In the genomic region with DNA sequence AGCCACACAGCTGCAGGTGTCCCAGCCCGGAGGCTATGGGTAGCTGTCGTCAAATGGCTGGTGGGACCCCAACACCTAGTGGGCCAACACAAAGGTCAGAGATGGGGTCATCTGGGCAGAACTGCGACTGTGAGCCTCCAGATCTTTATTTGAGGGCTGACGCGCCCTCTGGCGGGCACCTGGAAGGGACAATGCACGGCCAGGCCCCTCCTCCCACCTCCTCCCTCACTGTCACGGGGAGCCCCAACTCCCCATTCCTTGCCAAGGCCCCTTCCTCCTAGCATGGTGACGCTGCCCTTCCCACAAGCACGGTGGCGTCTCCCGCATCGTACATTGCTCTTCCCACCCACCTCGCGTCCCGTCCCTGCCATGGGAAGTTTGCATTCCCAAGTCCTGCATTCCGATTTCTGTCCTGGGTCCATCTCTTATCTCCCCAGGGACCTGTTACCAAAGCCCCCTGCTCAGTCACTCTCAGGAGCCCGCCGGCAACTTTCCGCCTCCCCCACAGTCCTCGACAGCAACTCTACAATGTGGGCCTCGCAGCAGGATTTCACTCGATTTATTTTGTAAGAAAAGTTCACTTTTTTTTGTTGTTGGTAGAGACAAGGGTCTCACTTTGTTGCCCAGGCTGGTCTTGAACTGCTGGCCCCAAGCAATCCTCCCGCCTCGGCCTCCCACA, we compare ENCODE assay signal across 13 cellular contexts. TPM values are rescaled to one million over a fixed set of nuclear protein-coding genes. Genes with fewer than 3 reads are reported as not detected.
DNase-seq lines count a peak whose midpoint lies in the region; ATAC-seq and TF ChIP-seq lines count a peak whose summit lies in the region.
"Had no signal": no experiment of that assay in that cellular context is flagged by ENCODE, and none has a peak within 500 bp of the region (broad histone marks: within the 10 kb centered on the region; RNA-seq: fewer than 3 reads in every experiment).

No MANE protein-coding gene starts in this region.

- H3K27ac Mint-ChIP-seq in activated CD8-positive, alpha-beta T cell treated with anti-CD3 and anti-CD28 coated beads for 36 hours: no peak overlapping the region
- H3K27ac Mint-ChIP-seq in activated CD8-positive, alpha-beta T cell treated with anti-CD3 and anti-CD28 coated beads, Interleukin-2, amount 10 ng/mL, durations not matched to agents 7 days and 5 days: no peak overlapping the region
- H3K27ac Mint-ChIP-seq in H9: no peak overlapping the region; a peak in 2 of 7 replicates

- peaks cover 15% of the 10 kb centered on the region for H3K9me3 Mint-ChIP-seq in activated CD8-positive, alpha-beta T cell treated with anti-CD3 and anti-CD28 coated beads for 36 hours
- H3K9me3 Mint-ChIP-seq in activated CD8-positive, alpha-beta T cell treated with anti-CD3 and anti-CD28 coated beads, Interleukin-2, amount 10 ng/mL, durations not matched to agents 7 days and 5 days (ENCODE audit: insufficient read depth): peaks cover 5% of the 10 kb centered on the region
- peaks cover 17 to 20% of the 10 kb centered on the region in 2 experiments for H3K9me3 Mint-ChIP-seq in H9

- H3K23me2 ChIP-seq in H9 (ENCODE audit: insufficient read length, low read depth, low read length, poor library complexity, severe bottlenecking): no peaks in the 10 kb centered on the region

- POLR2A ChIA-PET in activated CD8-positive, alpha-beta T cell treated with anti-CD3 and anti-CD28 coated beads for 36 hours (lab: Charles Lee): interaction anchor here (1.2 to 1.5 kb wide), 2 partner anchors 13 to 187 kb away, joined by 3 read pairs; no protein-coding TSS in a partner anchor
- POLR2A ChIA-PET in activated CD8-positive, alpha-beta T cell treated with anti-CD3 and anti-CD28 coated beads, Interleukin-2, amount 10 ng/mL, durations not matched to agents 7 days and 5 days (lab: Charles Lee): no interaction called here

- no peak for TF ChIP-seq POLR2A in sigmoid colon (IDR thresholded peaks at IDR 0.05)

- no peaks in the 10 kb centered on the region for H3K79me2 ChIP-seq in H9 (ENCODE audit: insufficient read depth, low read length)

- no peak for TF ChIP-seq EP300 in sigmoid colon (IDR thresholded peaks at IDR 0.05)

- H4K5ac ChIP-seq in H9 (ENCODE audit: insufficient read length, low read depth, low read length): no peak overlapping the region

- H3K4me1 ChIP-seq in H9 (ENCODE audit: insufficient read depth, low read length) (no peaks in the 10 kb centered on the region), neuronal stem cell (ENCODE audit: control insufficient read depth in 2 of 2, insufficient read depth in 1 of 2, low read depth in 1 of 2, low read length in 2 of 2) (no peaks in the 10 kb centered on the region), sigmoid colon (no peaks in the 10 kb centered on the region)
- H3K4me1 ChIP-seq: body of pancreas, HAP-1, transverse colon had no signal

- H3K36me3 ChIP-seq in WERI-Rb-1 (no peaks in the 10 kb centered on the region), neuronal stem cell (replicated peaks in 1 of 2; ENCODE audit: control insufficient read depth in 2 of 2, insufficient read depth in 2 of 2, low read length in 2 of 2) (no peaks in the 10 kb centered on the region), sigmoid colon (no peaks in the 10 kb centered on the region)
- H3K36me3 ChIP-seq: HAP-1, transverse colon had no signal

- peaks cover 13% of the 10 kb centered on the region for H3K27me3 Mint-ChIP-seq in activated CD8-positive, alpha-beta T cell treated with anti-CD3 and anti-CD28 coated beads for 36 hours
- peaks cover 7% of the 10 kb centered on the region for H3K27me3 Mint-ChIP-seq in activated CD8-positive, alpha-beta T cell treated with anti-CD3 and anti-CD28 coated beads, Interleukin-2, amount 10 ng/mL, durations not matched to agents 7 days and 5 days (ENCODE audit: low read depth)
- H3K27me3 Mint-ChIP-seq in H9 (ENCODE audit: low read depth): peaks cover 19% of the 10 kb centered on the region

- H2BK12ac ChIP-seq in H9 (ENCODE audit: insufficient read length, low read depth, low read length) (no peak overlapping the region), neuronal stem cell (ENCODE audit: low read length) (no peak overlapping the region)

- H3K14ac ChIP-seq in H9 (ENCODE audit: insufficient read depth, low read length) (no peak overlapping the region), neuronal stem cell (ENCODE audit: low read length) (peak overlapping the region; percentile 17)

- peak; percentile 52 for DNase-seq in activated CD8-positive, alpha-beta T cell treated with anti-CD3 and anti-CD28 coated beads for 36 hours
- no peak for DNase-seq in activated CD8-positive, alpha-beta T cell treated with anti-CD3 and anti-CD28 coated beads, Interleukin-2, amount 10 ng/mL, durations not matched to agents 7 days and 5 days
- DNase-seq in H9 (peak; percentile 73), WERI-Rb-1 (peak; percentile 26), neuronal stem cell (ENCODE audit: low spot score) (no peak), sigmoid colon (no peak), cerebellum (ENCODE audit: low spot score) (no peak), NK-92 (lab: John Stamatoyannopoulos, UW; ENCODE audit: unreplicated experiment) (no peak)
- DNase-seq: body of pancreas, transverse colon had no signal

- no peaks in the 10 kb centered on the region for H3K79me1 ChIP-seq in H9 (ENCODE audit: insufficient read depth, low read depth, low read length, poor library complexity, severe bottlenecking)
- peaks cover 3% of the 10 kb centered on the region for H3K79me1 ChIP-seq in neuronal stem cell (ENCODE audit: low read depth, low read length)

- no CpG with 5 or more reads among the region's 25 CpGs for WGBS in H9 (ENCODE audit: extremely low coverage, insufficient read length, low lambda C conversion rate)
- no CpG with 5 or more reads among the region's 25 CpGs for WGBS in neuronal stem cell (ENCODE audit: extremely low coverage in 2 of 2, insufficient read length in 2 of 2, insufficient replicate concordance in 1 of 2), 2 donors
- WGBS in sigmoid colon, 2 donors: 62 to 76% methylated on average over 25 of the region's 25 CpGs

- H2BK15ac ChIP-seq in H9 (ENCODE audit: low read depth, low read length) (no peak overlapping the region), neuronal stem cell (ENCODE audit: low read length) (no peak overlapping the region)

- H3K23ac ChIP-seq in H9 (ENCODE audit: insufficient read length, low read depth, low read length) (no peak overlapping the region), neuronal stem cell (ENCODE audit: low read depth, low read length, poor library complexity) (no peak overlapping the region)

- H3K4me3 ChIP-seq in WERI-Rb-1 (ENCODE audit: low read depth, low read length) (no peak overlapping the region), neuronal stem cell (ENCODE audit: low read length in 2 of 2) (no peak overlapping the region), sigmoid colon (no peak overlapping the region)
- H3K4me3 ChIP-seq: body of pancreas, HAP-1, transverse colon had no signal

- H3K27ac ChIP-seq in H9 (ENCODE audit: insufficient read length, low read depth, low read length) (no peak overlapping the region), WERI-Rb-1 (no peak overlapping the region), neuronal stem cell (replicated peaks; ENCODE audit: low read length) (no peak overlapping the region), sigmoid colon (no peak overlapping the region)
- H3K27ac ChIP-seq: body of pancreas, transverse colon had no signal

- H3K9ac ChIP-seq in H9 (ENCODE audit: extremely low read depth, insufficient read length, low read length) (no peak overlapping the region), neuronal stem cell (ENCODE audit: low read depth, low read length, poor library complexity) (no peak overlapping the region)

- H2AFZ ChIP-seq in H9 (ENCODE audit: low read length) (no peak overlapping the region), neuronal stem cell (ENCODE audit: low read length) (no peak overlapping the region)

- H3K9me3 ChIP-seq in H9 (ENCODE audit: control insufficient read depth, low read depth, low read length) (no peaks in the 10 kb centered on the region), WERI-Rb-1 (ENCODE audit: severe bottlenecking) (no peaks in the 10 kb centered on the region), neuronal stem cell (replicated peaks in 1 of 2; ENCODE audit: control insufficient read depth in 2 of 2, insufficient read depth in 1 of 2, low read depth in 1 of 2, low read length in 2 of 2) (peaks cover 16 to 20% of the 10 kb centered on the region in 2 donors), sigmoid colon (peaks cover 3 to 20% (median 10%) of the 10 kb centered on the region in 4 donors)
- H3K9me3 ChIP-seq: HAP-1 had no signal

- no peak overlapping the region for H2BK20ac ChIP-seq in H9 (ENCODE audit: low read depth, low read length, poor library complexity, severe bottlenecking)

- no peak overlapping the region for H3K4me3 Mint-ChIP-seq in activated CD8-positive, alpha-beta T cell treated with anti-CD3 and anti-CD28 coated beads for 36 hours
- H3K4me3 Mint-ChIP-seq in activated CD8-positive, alpha-beta T cell treated with anti-CD3 and anti-CD28 coated beads, Interleukin-2, amount 10 ng/mL, durations not matched to agents 7 days and 5 days: no peak overlapping the region
- H3K4me3 Mint-ChIP-seq in H9: no peak overlapping the region

- TF ChIP-seq CTCF in activated CD8-positive, alpha-beta T cell treated with anti-CD3 and anti-CD28 coated beads for 36 hours (IDR thresholded peaks at IDR 0.05): no peak
- TF ChIP-seq CTCF in H9 (conservative IDR thresholded peaks at IDR 0.05): peak; percentile 76
- TF ChIP-seq CTCF in WERI-Rb-1 (IDR thresholded peaks at IDR 0.05; ENCODE audit: low read depth, low read length): peak; percentile 61
- TF ChIP-seq CTCF in sigmoid colon (IDR thresholded peaks at IDR 0.05): no peak

- H2BK120ac ChIP-seq in H9 (ENCODE audit: low read depth, low read length, poor library complexity, severe bottlenecking): no peak overlapping the region
- no peak overlapping the region for H2BK120ac ChIP-seq in neuronal stem cell (ENCODE audit: low read depth, low read length)

- H3T11ph ChIP-seq in H9 (ENCODE audit: low read length): no peak overlapping the region

- CTCF ChIA-PET in activated CD8-positive, alpha-beta T cell treated with anti-CD3 and anti-CD28 coated beads for 36 hours (lab: Charles Lee): interaction anchor here (0.7 to 2.8 kb wide), 10 partner anchors 9 to 169 kb away, joined by 3 to 12 read pairs (median 3); no protein-coding TSS in a partner anchor
- CTCF ChIA-PET in activated CD8-positive, alpha-beta T cell treated with anti-CD3 and anti-CD28 coated beads, Interleukin-2, amount 10 ng/mL, durations not matched to agents 7 days and 5 days (lab: Charles Lee): interaction anchor here (1.1 to 1.6 kb wide), 4 partner anchors 10 to 171 kb away, joined by 3 to 5 read pairs (median 4); no protein-coding TSS in a partner anchor

- H2AK5ac ChIP-seq in H9 (ENCODE audit: insufficient read length, low read length) (no peak overlapping the region), neuronal stem cell (ENCODE audit: low read depth, low read length) (peak overlapping the region; percentile 5)

- H3K4me1 Mint-ChIP-seq in activated CD8-positive, alpha-beta T cell treated with anti-CD3 and anti-CD28 coated beads for 36 hours (ENCODE audit: low read depth): no peaks in the 10 kb centered on the region
- no peaks in the 10 kb centered on the region for H3K4me1 Mint-ChIP-seq in activated CD8-positive, alpha-beta T cell treated with anti-CD3 and anti-CD28 coated beads, Interleukin-2, amount 10 ng/mL, durations not matched to agents 7 days and 5 days (ENCODE audit: low read depth)
- H3K4me1 Mint-ChIP-seq in H9: peaks cover 0 to 3% of the 10 kb centered on the region in 2 experiments; a peak in 1 of 4 replicates

- ATAC-seq in activated CD8-positive, alpha-beta T cell treated with anti-CD3 and anti-CD28 coated beads for 36 hours: no peak
- no peak for ATAC-seq in activated CD8-positive, alpha-beta T cell treated with anti-CD3 and anti-CD28 coated beads, Interleukin-2, amount 10 ng/mL, durations not matched to agents 7 days and 5 days
- ATAC-seq: body of pancreas had no signal

- no peaks in the 10 kb centered on the region for H4K20me1 ChIP-seq in H9 (ENCODE audit: control insufficient read depth, insufficient read depth, insufficient read length)

- H3K27me3 ChIP-seq in H9 (ENCODE audit: insufficient read depth, low read length): no peaks in the 10 kb centered on the region
- H3K27me3 ChIP-seq in WERI-Rb-1 (ENCODE audit: insufficient read depth, low read depth, severe bottlenecking): no peaks in the 10 kb centered on the region
- peaks cover 0 to 5% (median 0%) of the 10 kb centered on the region in 3 experiments for H3K27me3 ChIP-seq in neuronal stem cell (ENCODE audit: control insufficient read depth in 3 of 3, insufficient read depth in 3 of 3, low read depth in 1 of 3, low read length in 3 of 3)
- peaks cover 0 to 17% (median 0%) of the 10 kb centered on the region in 3 donors for H3K27me3 ChIP-seq in sigmoid colon
- H3K27me3 ChIP-seq: body of pancreas had no signal

- H3K56ac ChIP-seq in H9 (ENCODE audit: insufficient read length, low read depth, low read length): no peak overlapping the region

- no peak overlapping the region for H3K4me2 ChIP-seq in H9 (ENCODE audit: insufficient read depth, insufficient read length, low read length)
- no peak overlapping the region for H3K4me2 ChIP-seq in neuronal stem cell (ENCODE audit: insufficient read depth, low read length, poor library complexity, severe bottlenecking)

- peaks cover 2% of the 10 kb centered on the region for H3K36me3 Mint-ChIP-seq in activated CD8-positive, alpha-beta T cell treated with anti-CD3 and anti-CD28 coated beads for 36 hours (ENCODE audit: low read depth)
- no peaks in the 10 kb centered on the region for H3K36me3 Mint-ChIP-seq in activated CD8-positive, alpha-beta T cell treated with anti-CD3 and anti-CD28 coated beads, Interleukin-2, amount 10 ng/mL, durations not matched to agents 7 days and 5 days (ENCODE audit: low read depth)
- peaks cover 2 to 7% (median 7%) of the 10 kb centered on the region in 3 experiments; a peak in 5 of 7 replicates for H3K36me3 Mint-ChIP-seq in H9 (ENCODE audit: insufficient read depth in 1 of 3, low read depth in 3 of 3)

- no peak overlapping the region for H3K4ac ChIP-seq in H9 (ENCODE audit: low read depth, low read length)
- no peak overlapping the region for H3K4ac ChIP-seq in neuronal stem cell (ENCODE audit: low read length)

- no peak overlapping the region for H4K91ac ChIP-seq in H9 (ENCODE audit: insufficient read length, low read depth, low read length)
- H4K91ac ChIP-seq in neuronal stem cell (ENCODE audit: low read depth, low read length, poor library complexity): no peak overlapping the region

- no peak overlapping the region for H4K8ac ChIP-seq in H9 (replicated peaks; ENCODE audit: insufficient read length, low read depth, low read length)
- no peak overlapping the region for H4K8ac ChIP-seq in neuronal stem cell (ENCODE audit: low read depth, low read length)

- peak overlapping the region; percentile 59 for H3K18ac ChIP-seq in H9 (ENCODE audit: insufficient read length, low read depth, low read length)
- H3K18ac ChIP-seq in neuronal stem cell (ENCODE audit: low read length): peak overlapping the region; percentile 17

- intact Hi-C loops in activated CD8-positive, alpha-beta T cell treated with anti-CD3 and anti-CD28 coated beads for 36 hours (cut with micrococcal nuclease): no loop called here
- intact Hi-C loops in sigmoid colon (cut with DNase I): no loop called here

- H2BK5ac ChIP-seq in H9 (ENCODE audit: insufficient read length, low read length) (no peak overlapping the region), neuronal stem cell (ENCODE audit: low read length) (no peak overlapping the region)

RNA-seq across cellular contexts. Expression of a gene that starts 1.0 kb away (rescaled TPM):
- total RNA-seq in activated CD8-positive, alpha-beta T cell treated with anti-CD3 and anti-CD28 coated beads for 36 hours: not detected
- total RNA-seq in activated CD8-positive, alpha-beta T cell treated with anti-CD3 and anti-CD28 coated beads, Interleukin-2, amount 10 ng/mL, durations not matched to agents 7 days and 5 days: not detected
- total RNA-seq in H9 (2021) (not detected in 2 replicates), sigmoid colon (not detected), cerebellum (not detected)
- not detected for polyA plus RNA-seq in neuronal stem cell (2013, experiment 1 of 2)
- not detected for polyA plus RNA-seq in neuronal stem cell (2013, experiment 2 of 2)
- polyA plus RNA-seq in sigmoid colon: not detected
- total RNA-seq: body of pancreas, RPMI7951, transverse colon had no signal
- polyA plus RNA-seq: esophagus had no signal

RNA-seq across cellular contexts. Expression of a gene that starts 21.2 kb away (rescaled TPM):
- total RNA-seq in activated CD8-positive, alpha-beta T cell treated with anti-CD3 and anti-CD28 coated beads for 36 hours: 10 to 100 TPM; 10.4 to 11.1 TPM
- 1 to 10 TPM; 7.9 to 8.7 TPM for total RNA-seq in activated CD8-positive, alpha-beta T cell treated with anti-CD3 and anti-CD28 coated beads, Interleukin-2, amount 10 ng/mL, durations not matched to agents 7 days and 5 days
- total RNA-seq in H9 (2021) (9.6 and 10.1 TPM in 2 replicates), sigmoid colon (10 to 100 TPM in 1 of 4 donors, 1 to 10 TPM in 3; 3.9 to 11.6 (median 7.5) TPM), cerebellum (16.9 TPM)
- polyA plus RNA-seq in neuronal stem cell (2013, experiment 1 of 2): 8.0 TPM
- 8.5 TPM for polyA plus RNA-seq in neuronal stem cell (2013, experiment 2 of 2)
- 1 to 10 TPM; 3.0 to 5.4 (median 5.3) TPM for polyA plus RNA-seq in sigmoid colon

RNA-seq across cellular contexts. Expression of a gene that starts 48.3 kb away (rescaled TPM):
- total RNA-seq in activated CD8-positive, alpha-beta T cell treated with anti-CD3 and anti-CD28 coated beads for 36 hours: 1 to 10 TPM; 3.9 to 4.1 TPM
- 1 to 10 TPM; 2.7 TPM for total RNA-seq in activated CD8-positive, alpha-beta T cell treated with anti-CD3 and anti-CD28 coated beads, Interleukin-2, amount 10 ng/mL, durations not matched to agents 7 days and 5 days
- total RNA-seq in H9 (2021): 4.2 and 4.7 TPM in 2 replicates
- polyA plus RNA-seq in neuronal stem cell (2013, experiment 1 of 2): 4.7 TPM
- polyA plus RNA-seq in neuronal stem cell (2013, experiment 2 of 2): 4.3 TPM
- total RNA-seq in sigmoid colon: 1 to 10 TPM; 5.2 to 7.4 (median 6.0) TPM
- polyA plus RNA-seq in sigmoid colon: 1 to 10 TPM; 2.3 to 2.4 (median 2.4) TPM
- total RNA-seq in cerebellum: 11.3 TPM

Comparison
In these comparisons a context has a peak if more than half of its experiments do, and no peak if none do; other contexts are left out.
1. DNase-seq: peak in activated CD8-positive, alpha-beta T cell treated with anti-CD3 and anti-CD28 coated beads for 36 hours (single experiment), H9 (single experiment) and WERI-Rb-1 (single experiment); none in activated CD8-positive, alpha-beta T cell treated with anti-CD3 and anti-CD28 coated beads, Interleukin-2, amount 10 ng/mL, durations not matched to agents 7 days and 5 days (single experiment), neuronal stem cell (single experiment), sigmoid colon (single experiment), cerebellum (single experiment) and NK-92 (single experiment).
2. CTCF ChIP-seq: peak in H9 (single experiment) and WERI-Rb-1 (single experiment); none in activated CD8-positive, alpha-beta T cell treated with anti-CD3 and anti-CD28 coated beads for 36 hours (single experiment) and sigmoid colon (0 of 4).